ENCODE assay signal across 10 cellular contexts in genomic region chr1:8259498-8260290, GRCh38. TPM values are rescaled to one million over a fixed set of nuclear protein-coding genes. Genes with fewer than 3 reads are reported as not detected.
DNase-seq lines count a peak whose midpoint lies in the region; ATAC-seq, FAIRE-seq and TF ChIP-seq lines count a peak whose summit lies in the region.
"Had no signal": no experiment of that assay in that cellular context is flagged by ENCODE, and none has a peak within 500 bp of the region (broad histone marks: within the 10 kb centered on the region; RNA-seq: fewer than 3 reads in every experiment).

No MANE protein-coding gene starts in this region.

- H3K27ac ChIP-seq in kidney (ENCODE audit: low read depth in 2 of 2, low read length in 2 of 2) (peak overlapping the region; percentile 92 to 99), suprapubic skin (peak overlapping the region; percentile 73)
- H3K27ac ChIP-seq: right atrium auricular region had no signal

- no peaks in the 10 kb centered on the region for H3K9me3 ChIP-seq in kidney (ENCODE audit: control insufficient read depth in 1 of 2, low read length in 2 of 2)
- H3K9me3 ChIP-seq in suprapubic skin = no peaks in the 10 kb centered on the region
- H3K9me3 ChIP-seq: right atrium auricular region had no signal

- intact Hi-C loops in kidney (cut with DNase I) = no loop called here
- intact Hi-C loops in Right ventricle myocardium superior (cut with DNase I) = no loop called here

- H3K36me3 ChIP-seq in kidney (ENCODE audit: control insufficient read depth in 1 of 2, insufficient read depth in 2 of 2, low read length in 2 of 2) (no peaks in the 10 kb centered on the region), suprapubic skin (no peaks in the 10 kb centered on the region)
- H3K36me3 ChIP-seq: right atrium auricular region had no signal

- TF ChIP-seq EP300 in suprapubic skin (IDR thresholded peaks at IDR 0.05) = no peak

- no peak for TF ChIP-seq CTCF in kidney (IDR thresholded peaks at IDR 0.05; ENCODE audit: borderline replicate concordance, extremely low read depth, insufficient read depth)
- TF ChIP-seq CTCF in suprapubic skin (IDR thresholded peaks at IDR 0.05) = no peak

- WGBS in suprapubic skin = 42% methylated on average over 13 of the region's 13 CpGs

- ATAC-seq in HG02981 (IDR thresholded peaks at IDR 0.05; ENCODE audit: unreplicated experiment) (no peak), Right ventricle myocardium superior (ENCODE audit: poor library complexity) (no peak)

- no peaks in the 10 kb centered on the region for H3K27me3 ChIP-seq in suprapubic skin
- H3K27me3 ChIP-seq: right atrium auricular region had no signal

- FAIRE-seq in kidney (lab: Jason Lieb, UNC) = no peak
- FAIRE-seq in GM12892 (lab: Jason Lieb, UNC) = no peak

- TF ChIP-seq POLR2A in suprapubic skin (IDR thresholded peaks at IDR 0.05) (no peak), GM12892 (IDR thresholded peaks at IDR 0.05; ENCODE audit: low read depth, low read length) (no peak)

- H3K4me3 ChIP-seq in kidney (ENCODE audit: low read length in 2 of 2) (peak overlapping the region in 1 of 2 donors; percentile 36), suprapubic skin (no peak overlapping the region)
- H3K4me3 ChIP-seq: right atrium auricular region had no signal

- peak; percentile 69 for DNase-seq in HT1080 (ENCODE audit: low read depth)
- peak; percentile 25 for DNase-seq in amniotic stem cell (lab: John Stamatoyannopoulos, UW)
- DNase-seq in kidney = peak; percentile 86
- DNase-seq in suprapubic skin (ENCODE audit: low spot score in 2 of 2) = peak; percentile 74 to 83
- no peak for DNase-seq in GM12892 (ENCODE audit: insufficient read length)
- DNase-seq in Right ventricle myocardium superior = no peak
- no peak for DNase-seq in mesenteric fat pad (ENCODE audit: low spot score)
- DNase-seq: activated naive CD4-positive, alpha-beta T cell treated with anti-CD3 and anti-CD28 coated beads, Interleukin-2, amount 50 U/mL, for 16 hours had no signal

- peak overlapping the region; percentile 60 to 69 for H3K9ac ChIP-seq in kidney (ENCODE audit: low read length in 2 of 2)

- H3K4me1 ChIP-seq in kidney (ENCODE audit: control insufficient read depth in 1 of 2, insufficient read depth in 1 of 2, low read depth in 1 of 2, low read length in 2 of 2) (peaks cover 0 to 8% of the 10 kb centered on the region in 2 donors), suprapubic skin (peaks cover 18% of the 10 kb centered on the region)

RNA-seq across cellular contexts. Expression of gene SLC45A1, which starts 58.2 kb away (rescaled TPM):
- not detected in 2 replicates for total RNA-seq in HT1080 (2014; rRNA removed; shearing (Covaris generic))
- 0.29 and 0.42 TPM in 2 replicates for polyA plus RNA-seq in HT1080 (2015; cell fraction: cytosol; rRNA removed)
- polyA plus RNA-seq in HT1080 (2015; cell fraction: nucleus; rRNA removed) = 0.08 and 0.68 TPM in 2 replicates
- total RNA-seq in kidney = 1.8 TPM
- 9.2 TPM for polyA plus RNA-seq in kidney (ENCODE audit: insufficient read depth, low read depth, low replicate concordance)
- total RNA-seq in suprapubic skin = 1 to 10 TPM in 1 of 4 donors, under 1 TPM in 3; 0.76 to 1.6 (median 0.86) TPM
- polyA plus RNA-seq in GM12892 (2012; ENCODE audit: missing spikeins) = not detected
- 1.9 TPM for total RNA-seq in Right ventricle myocardium superior
- 2.0 TPM for total RNA-seq in mesenteric fat pad

Comparison
In these comparisons a context has a peak if more than half of its experiments do, and no peak if none do; other contexts are left out.
1. DNase-seq: peak in HT1080 (single experiment), amniotic stem cell (single experiment), kidney (single experiment) and suprapubic skin (2 of 2); none in GM12892 (single experiment), Right ventricle myocardium superior (single experiment) and mesenteric fat pad (single experiment).